Comparison of ENCODE assay signal across 8 cellular contexts in the genomic region with DNA sequence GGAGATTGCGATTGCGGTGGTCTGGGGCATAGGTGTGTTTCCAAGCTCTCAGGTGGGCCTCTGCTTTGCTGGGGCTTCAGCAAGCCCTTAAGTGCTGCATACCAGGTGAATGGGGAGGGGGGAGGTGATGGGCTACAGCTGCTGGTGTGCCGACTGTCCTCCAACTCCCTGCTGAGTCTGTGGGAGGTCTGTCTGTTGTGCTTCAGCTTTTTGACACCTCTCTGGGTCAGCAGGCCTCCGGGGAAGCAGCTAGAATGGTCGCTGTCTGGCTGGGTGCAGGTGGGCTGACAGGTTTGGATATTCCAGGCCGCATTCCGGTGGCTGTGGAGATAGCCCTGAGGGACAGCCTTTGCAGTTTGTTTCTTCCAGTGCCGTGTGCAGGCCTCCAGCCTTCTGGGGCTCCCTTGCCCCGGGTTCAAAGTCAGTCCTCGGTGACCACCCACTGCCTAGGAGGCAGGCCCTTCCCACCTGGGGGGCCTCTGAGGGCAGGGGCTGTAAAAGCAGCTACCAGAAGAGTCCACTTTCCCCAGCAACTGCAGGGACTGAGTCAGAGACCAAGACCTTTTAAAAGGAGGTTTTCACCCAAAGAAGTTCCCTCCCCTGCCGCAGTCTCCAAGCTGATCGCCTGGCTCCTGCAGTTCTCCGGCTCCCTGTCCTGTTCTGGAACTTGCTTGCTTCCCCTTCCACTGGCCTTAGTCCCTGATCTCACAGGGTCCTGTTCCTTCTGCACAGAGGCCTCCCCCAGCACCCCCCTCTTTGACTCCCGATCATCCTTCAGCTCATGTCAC. TPM values are rescaled to one million over a fixed set of nuclear protein-coding genes. Genes with fewer than 3 reads are reported as not detected.
DNase-seq lines count a peak whose midpoint lies in the region; ATAC-seq, FAIRE-seq and TF ChIP-seq lines count a peak whose summit lies in the region.

No MANE protein-coding gene starts in this region.

- TF ChIP-seq CTCF in Calu3 (IDR thresholded peaks at IDR 0.05; ENCODE audit: unreplicated experiment) (no peak), breast epithelium (IDR thresholded peaks at IDR 0.05) (no peak)

- DNase-seq in Calu3 (no peak), NT2/D1 (ENCODE audit: low read depth, low spot score) (no peak), breast epithelium (ENCODE audit: low spot score in 2 of 2) (no peak), HTR-8/SVneo (ENCODE audit: insufficient read length, low spot score) (no peak), RPMI8226 (no peak), NOMO-1 treated with DMSO at 0.1 percent for 48 hours (lab: John Stamatoyannopoulos, UW; ENCODE audit: unreplicated experiment) (no peak)

- intact Hi-C loops in Calu3 (cut with micrococcal nuclease; ENCODE audit: unreplicated experiment) (loop anchor here (5.0 kb wide), 1 partner anchor 71 kb away; no protein-coding TSS in a partner anchor), breast epithelium (cut with DNase I; ENCODE audit: low total_unique reads) (no loop called here)

- H3K9ac ChIP-seq in NT2/D1 (ENCODE audit: insufficient read length, low read depth) = peak overlapping the region; percentile 82

- H3K36me3 Mint-ChIP-seq in Calu3 (ENCODE audit: insufficient read depth, unreplicated experiment) = peaks cover 62% of the 10 kb centered on the region

- peaks cover 51% of the 10 kb centered on the region for H3K4me1 ChIP-seq in NT2/D1 (ENCODE audit: insufficient read depth, insufficient read length)
- H3K4me1 ChIP-seq in breast epithelium = peaks cover 4 to 17% of the 10 kb centered on the region in 2 donors
- H3K4me1 ChIP-seq in muscle layer of duodenum (ENCODE audit: control insufficient read depth in 1 of 2, insufficient read depth in 2 of 2, low read length in 2 of 2) = peaks cover 16 to 54% of the 10 kb centered on the region in 2 donors

- no peak for TF ChIP-seq POLR2A in breast epithelium (IDR thresholded peaks at IDR 0.05)

- peak overlapping the region; percentile 53 for H3K27ac Mint-ChIP-seq in Calu3 (ENCODE audit: unreplicated experiment)

- no peak for ATAC-seq in HG02798 (IDR thresholded peaks at IDR 0.05; ENCODE audit: poor library complexity, unreplicated experiment)

- peak overlapping the region; percentile 2 for H3K4me3 ChIP-seq in NT2/D1 (ENCODE audit: insufficient read length, low read depth)
- peak overlapping the region; percentile 45 to 75 (median 62) for H3K4me3 ChIP-seq in breast epithelium
- peak overlapping the region; percentile 72 to 80 for H3K4me3 ChIP-seq in muscle layer of duodenum (ENCODE audit: low read depth in 1 of 2, low read length in 2 of 2)

- no peak overlapping the region for H3K4me3 Mint-ChIP-seq in Calu3 (ENCODE audit: low read depth, unreplicated experiment)

- H3K27me3 Mint-ChIP-seq in Calu3 (ENCODE audit: unreplicated experiment) = peaks cover 43% of the 10 kb centered on the region

- peaks cover 12% of the 10 kb centered on the region for H3K4me1 Mint-ChIP-seq in Calu3 (ENCODE audit: low read depth, unreplicated experiment)

- CTCF ChIA-PET in Calu3 (lab: Charles Lee) = interaction anchor here (0.8 kb wide), 1 partner anchor 85 kb away, joined by 3 read pairs; no protein-coding TSS in a partner anchor

- H3K9me3 ChIP-seq in NT2/D1 (ENCODE audit: insufficient read depth, low read length) (no peaks in the 10 kb centered on the region), breast epithelium (no peaks in the 10 kb centered on the region), muscle layer of duodenum (ENCODE audit: control insufficient read depth in 1 of 2, low read length in 2 of 2) (no peaks in the 10 kb centered on the region)

- H3K27ac ChIP-seq in breast epithelium = no peak overlapping the region
- no peak overlapping the region for H3K27ac ChIP-seq in muscle layer of duodenum (ENCODE audit: low read length)

- BruUV-seq in Calu3 (replicated peaks; lab: Mats Ljungman, UMichigan) = no TSS peak

- peaks cover 14% of the 10 kb centered on the region for H3K27me3 ChIP-seq in NT2/D1 (ENCODE audit: insufficient read depth, insufficient read length)
- H3K27me3 ChIP-seq in breast epithelium = no peaks in the 10 kb centered on the region
- H3K27me3 ChIP-seq in muscle layer of duodenum (ENCODE audit: low read depth, low read length) = no peaks in the 10 kb centered on the region

- no peak for FAIRE-seq in HTR-8/SVneo (lab: Jason Lieb, UNC)

- H3K9me3 Mint-ChIP-seq in Calu3 (ENCODE audit: low read depth, unreplicated experiment) = no peaks in the 10 kb centered on the region

- H3K36me3 ChIP-seq in NT2/D1 (ENCODE audit: insufficient read depth, insufficient read length, low read length) = peaks cover 44% of the 10 kb centered on the region
- no peaks in the 10 kb centered on the region for H3K36me3 ChIP-seq in breast epithelium
- H3K36me3 ChIP-seq in muscle layer of duodenum (ENCODE audit: control insufficient read depth in 1 of 2, insufficient read depth in 2 of 2, low read length in 2 of 2) = peaks cover 29 to 33% of the 10 kb centered on the region in 2 donors

RNA-seq across cellular contexts. Expression of a gene that starts 2.0 kb away (rescaled TPM):
- total RNA-seq in Calu3 (2022) (0.28 and 0.81 TPM in 2 replicates), breast epithelium (1 to 10 TPM; 4.2 to 5.9 (median 5.6) TPM)

RNA-seq across cellular contexts. Expression of a gene that starts 7.9 kb away (rescaled TPM):
- total RNA-seq in Calu3 (2022) (708 and 725 TPM in 2 replicates), breast epithelium (100 to 1,000 TPM; 304 to 570 (median 471) TPM)

Comparison
In these comparisons a context has a peak if more than half of its experiments do, and no peak if none do; other contexts are left out.
1. H3K4me3 ChIP-seq: peak in every context shown above with its lines; median percentile 76 in muscle layer of duodenum; 62 in breast epithelium; 2 in NT2/D1.